Comparison of ENCODE assay signal across 1 cellular context in genomic region chr16:23597003-23597756, GRCh38.
TF ChIP-seq lines count a peak whose summit lies in the region.

No MANE protein-coding gene starts in this region.

TF ChIP-seq in K562, 482 proteins besides CTCF, POLR2A, EP300 and RAD21 (continued from another document and continues in another):
- TF ChIP-seq MEF2A (IDR thresholded peaks at IDR 0.05; ENCODE audit: control insufficient read depth, low read depth, low read length) (no peak), ZNF717 (CRISPR knock-in tag; IDR thresholded peaks at IDR 0.05) (peak; percentile 94), PRDM10 (IDR thresholded peaks at IDR 0.05; ENCODE audit: partially characterized antibody) (no peak), ZNF445 (CRISPR knock-in tag; IDR thresholded peaks at IDR 0.05; ENCODE audit: low read depth) (peak; percentile 97), ZNF316 (IDR thresholded peaks at IDR 0.05) (peak; percentile 98), ZNF668 (CRISPR knock-in tag; IDR thresholded peaks at IDR 0.05) (peak; percentile 99), HNRNPLL (IDR thresholded peaks at IDR 0.05; ENCODE audit: low read depth, low read length, poor library complexity, severe bottlenecking) (no peak), ZHX1 (conservative IDR thresholded peaks at IDR 0.05; ENCODE audit: low read length) (no peak), DDX20 (tag; IDR thresholded peaks at IDR 0.05; ENCODE audit: low read depth) (peak; percentile 99), ZBTB8A (IDR thresholded peaks at IDR 0.05; ENCODE audit: partially characterized antibody) (no peak), PHF21A (IDR thresholded peaks at IDR 0.05; ENCODE audit: borderline replicate concordance, low read depth) (no peak), ZEB2 (IDR thresholded peaks at IDR 0.05) (peak; percentile 77), PHB2 (IDR thresholded peaks at IDR 0.05; ENCODE audit: low read depth) (no peak), SNIP1 (IDR thresholded peaks at IDR 0.05; ENCODE audit: low read depth) (no peak), ETV6 (IDR thresholded peaks at IDR 0.05; ENCODE audit: borderline replicate concordance in 1 of 2, low read depth in 2 of 2, low read length in 1 of 2) (no peak), ETV6 (CRISPR knock-in tag; IDR thresholded peaks at IDR 0.05; ENCODE audit: borderline replicate concordance) (no peak), POU5F1 (IDR thresholded peaks at IDR 0.05; ENCODE audit: borderline replicate concordance, low read depth, low read length, partially characterized antibody) (no peak), HDAC8 (tag; IDR thresholded peaks at IDR 0.05) (peak; percentile 99), BRD4 (IDR thresholded peaks at IDR 0.05) (no peak), CBX8 (IDR thresholded peaks at IDR 0.05; ENCODE audit: borderline replicate concordance, extremely low read depth, low read depth, low read length, poor library complexity, severe bottlenecking) (no peak), NRF1 (conservative IDR thresholded peaks at IDR 0.05 in 1 of 2, IDR thresholded peaks at IDR 0.05 in 1 of 2) (peak in 1 of 2 experiments; percentile 29; a peak in 1 of 4 replicates), TEAD2 (tag; IDR thresholded peaks at IDR 0.05) (peak; percentile 99), NBN (IDR thresholded peaks at IDR 0.05; ENCODE audit: low read depth) (peak; percentile 89), GTF2A2 (tag; IDR thresholded peaks at IDR 0.05) (peak; percentile 98), HMGN3 (IDR thresholded peaks at IDR 0.05; ENCODE audit: borderline replicate concordance, extremely low read depth, insufficient read length, low read depth, low read length) (no peak), C11orf30 (IDR thresholded peaks at IDR 0.05; ENCODE audit: low read depth) (peak; percentile 96), RBM22 (IDR thresholded peaks at IDR 0.05; ENCODE audit: low read depth, low read length, poor library complexity, severe bottlenecking) (no peak), TRIM25 (IDR thresholded peaks at IDR 0.05; ENCODE audit: borderline replicate concordance) (no peak), ZNF274 (IDR thresholded peaks at IDR 0.05; ENCODE audit: borderline replicate concordance, low read depth, low read length) (no peak), NR2C1 (IDR thresholded peaks at IDR 0.05) (peak; percentile 46), NR2C1 (tag; IDR thresholded peaks at IDR 0.05) (peak; percentile 98), ZNF143 (CRISPR knock-in tag; IDR thresholded peaks at IDR 0.05) (no peak), THAP12 (CRISPR knock-in tag; IDR thresholded peaks at IDR 0.05) (no peak), ZNF175 (CRISPR knock-in tag; IDR thresholded peaks at IDR 0.05; ENCODE audit: low read depth) (peak; percentile 100), SRSF7 (optimal IDR thresholded peaks at IDR 0.05; ENCODE audit: low read depth, low read length) (no peak), ELK1 (CRISPR knock-in tag; IDR thresholded peaks at IDR 0.05) (no peak), TBP (optimal IDR thresholded peaks at IDR 0.05; ENCODE audit: low read depth, low read length) (no peak), ZNF696 (CRISPR knock-in tag; conservative IDR thresholded peaks at IDR 0.05) (peak; percentile 92), ZNF12 (CRISPR knock-in tag; IDR thresholded peaks at IDR 0.05) (no peak), GATA2 (CRISPR knock-in tag; IDR thresholded peaks at IDR 0.05) (no peak), POLR2AphosphoS2 (IDR thresholded peaks at IDR 0.05; ENCODE audit: low read length) (no peak), ARNT (IDR thresholded peaks at IDR 0.05) (peak; percentile 60 to 91; a peak in 3 of 4 replicates), TCFL5 (CRISPR knock-in tag; conservative IDR thresholded peaks at IDR 0.05) (peak; percentile 98), LCOR (CRISPR knock-in tag; IDR thresholded peaks at IDR 0.05) (peak; percentile 46; the same call in 1 of the 2 replicates), BACH1 (tag; IDR thresholded peaks at IDR 0.05) (peak; percentile 100), ETV1 (tag; conservative IDR thresholded peaks at IDR 0.05; ENCODE audit: low read depth) (peak; percentile 99), STAG1 (CRISPR knock-in tag; IDR thresholded peaks at IDR 0.05; ENCODE audit: borderline replicate concordance) (no peak; the same call in 1 of the 2 replicates)
- TF ChIP-seq, protein P1, sequence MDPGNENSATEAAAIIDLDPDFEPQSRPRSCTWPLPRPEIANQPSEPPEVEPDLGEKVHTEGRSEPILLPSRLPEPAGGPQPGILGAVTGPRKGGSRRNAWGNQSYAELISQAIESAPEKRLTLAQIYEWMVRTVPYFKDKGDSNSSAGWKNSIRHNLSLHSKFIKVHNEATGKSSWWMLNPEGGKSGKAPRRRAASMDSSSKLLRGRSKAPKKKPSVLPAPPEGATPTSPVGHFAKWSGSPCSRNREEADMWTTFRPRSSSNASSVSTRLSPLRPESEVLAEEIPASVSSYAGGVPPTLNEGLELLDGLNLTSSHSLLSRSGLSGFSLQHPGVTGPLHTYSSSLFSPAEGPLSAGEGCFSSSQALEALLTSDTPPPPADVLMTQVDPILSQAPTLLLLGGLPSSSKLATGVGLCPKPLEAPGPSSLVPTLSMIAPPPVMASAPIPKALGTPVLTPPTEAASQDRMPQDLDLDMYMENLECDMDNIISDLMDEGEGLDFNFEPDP (CRISPR knock-in tag; IDR thresholded peaks at IDR 0.05) = peak; percentile 98
- TF ChIP-seq, protein P2, sequence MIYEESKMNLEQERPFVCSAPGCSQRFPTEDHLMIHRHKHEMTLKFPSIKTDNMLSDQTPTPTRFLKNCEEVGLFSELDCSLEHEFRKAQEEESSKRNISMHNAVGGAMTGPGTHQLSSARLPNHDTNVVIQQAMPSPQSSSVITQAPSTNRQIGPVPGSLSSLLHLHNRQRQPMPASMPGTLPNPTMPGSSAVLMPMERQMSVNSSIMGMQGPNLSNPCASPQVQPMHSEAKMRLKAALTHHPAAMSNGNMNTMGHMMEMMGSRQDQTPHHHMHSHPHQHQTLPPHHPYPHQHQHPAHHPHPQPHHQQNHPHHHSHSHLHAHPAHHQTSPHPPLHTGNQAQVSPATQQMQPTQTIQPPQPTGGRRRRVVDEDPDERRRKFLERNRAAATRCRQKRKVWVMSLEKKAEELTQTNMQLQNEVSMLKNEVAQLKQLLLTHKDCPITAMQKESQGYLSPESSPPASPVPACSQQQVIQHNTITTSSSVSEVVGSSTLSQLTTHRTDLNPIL (CRISPR knock-in tag; IDR thresholded peaks at IDR 0.05) = peak; percentile 98
